Comparison of ENCODE assay signal across 11 cellular contexts in genomic region chr12:22282283-22282682, GRCh38. TPM values are rescaled to one million over a fixed set of nuclear protein-coding genes. Genes with fewer than 3 reads are reported as not detected.
A peak's percentile ranks its signal among the peaks of the same experiment; 100 is the strongest.
DNase-seq lines count a peak whose midpoint lies in the region; ATAC-seq and TF ChIP-seq lines count a peak whose summit lies in the region.
"Had no signal": no experiment of that assay in that cellular context is flagged by ENCODE, and none has a peak within 500 bp of the region (broad histone marks: within the 10 kb centered on the region; RNA-seq: fewer than 3 reads in every experiment).

No MANE protein-coding gene starts in this region.

- H3K9me3 Mint-ChIP-seq in naive thymus-derived CD4-positive, alpha-beta T cell = peaks cover 0 to 2% (median 0%) of the 10 kb centered on the region in 11 donors

- H3K27ac ChIP-seq in mammary epithelial cell (ENCODE audit: insufficient read depth, low read depth, low read length) = peak overlapping the region; percentile 93
- peak overlapping the region in 4 of 5 donors; percentile 11 to 65 (median 56) for H3K27ac ChIP-seq in stomach
- no peak overlapping the region for H3K27ac ChIP-seq in naive thymus-derived CD4-positive, alpha-beta T cell (ENCODE audit: low read depth, low read length)

- H3K36me3 Mint-ChIP-seq in naive thymus-derived CD4-positive, alpha-beta T cell = peaks cover 0 to 3% (median 0%) of the 10 kb centered on the region in 5 donors

- no peak for TF ChIP-seq EP300 in stomach (IDR thresholded peaks at IDR 0.05)

- no peak overlapping the region for H3K4me3 ChIP-seq in mammary epithelial cell (replicated peaks in 1 of 3; ENCODE audit: insufficient read depth in 1 of 3, low read depth in 2 of 3, low read length in 3 of 3)
- H3K4me3 ChIP-seq in stomach = no peak overlapping the region
- H3K4me3 ChIP-seq in naive thymus-derived CD4-positive, alpha-beta T cell (ENCODE audit: low read length) = no peak overlapping the region

- CTCF ChIA-PET in mammary epithelial cell (lab: Charles Lee; ENCODE audit: low non-redundant PET) = no interaction called here
- CTCF ChIA-PET in naive thymus-derived CD4-positive, alpha-beta T cell (lab: Charles Lee) = interaction anchor here (0.6 kb wide), 1 partner anchor 21 kb away, joined by 5 read pairs; no protein-coding TSS in a partner anchor

- peak overlapping the region; percentile 30 for H3K9ac ChIP-seq in mammary epithelial cell (ENCODE audit: insufficient read depth, low read length)

- in situ Hi-C loops in mammary epithelial cell (cut with MboI; ENCODE audit: low sequenced_read_pairs in 2 of 2) = no loop called here

- DNase-seq in HCEC 1CT (peak; percentile 84), mammary epithelial cell (peak; percentile 65), hepatic stellate cell (ENCODE audit: low spot score) (peak; percentile 14), stomach (no peak), NCI-H526 (lab: John Stamatoyannopoulos, UW) (no peak)
- DNase-seq in naive thymus-derived CD4-positive, alpha-beta T cell = no peak
- DNase-seq in activated effector memory CD4-positive, alpha-beta T cell treated with anti-CD3 and anti-CD28 coated beads, Interleukin-2, amount 50 U/mL, for 16 hours = no peak
- DNase-seq: activated naive CD8-positive, alpha-beta T cell treated with anti-CD3 and anti-CD28 coated beads, Interleukin-2, amount 10 ng/mL, durations not matched to agents 7 days and 5 days; NCI-H69; substantia nigra had no signal

- dilution Hi-C loops in mammary epithelial cell (cut with HindIII; ENCODE audit: low sequenced_read_pairs) = no loop called here

- peak overlapping the region; percentile 25 for H3K4me2 ChIP-seq in mammary epithelial cell (ENCODE audit: insufficient read depth, low read depth, low read length)

- TF ChIP-seq CTCF in mammary epithelial cell (conservative IDR thresholded peaks at IDR 0.05 in 1 of 2, IDR thresholded peaks at IDR 0.05 in 1 of 2; ENCODE audit: extremely low read depth in 1 of 2, insufficient read depth in 1 of 2, low read depth in 1 of 2, low read length in 2 of 2) (no peak), stomach (IDR thresholded peaks at IDR 0.05) (no peak)

- no peaks in the 10 kb centered on the region for H3K36me3 ChIP-seq in mammary epithelial cell (ENCODE audit: insufficient read depth, low read length)
- H3K36me3 ChIP-seq in stomach = no peaks in the 10 kb centered on the region
- H3K36me3 ChIP-seq in naive thymus-derived CD4-positive, alpha-beta T cell (ENCODE audit: control insufficient read depth in 2 of 3, insufficient read depth in 3 of 3, low read length in 3 of 3) = peaks cover 0 to 4% (median 0%) of the 10 kb centered on the region in 3 experiments

- no peak overlapping the region for H3K27ac Mint-ChIP-seq in naive thymus-derived CD4-positive, alpha-beta T cell
- H3K27ac Mint-ChIP-seq: activated naive CD8-positive, alpha-beta T cell treated with anti-CD3 and anti-CD28 coated beads, Interleukin-2, amount 10 ng/mL, durations not matched to agents 7 days and 5 days had no signal

- intact Hi-C loops in mammary epithelial cell (cut with micrococcal nuclease) = no loop called here
- intact Hi-C loops in stomach (cut with DNase I; ENCODE audit: low total_unique reads) = no loop called here
- intact Hi-C loops in naive thymus-derived CD4-positive, alpha-beta T cell (cut with micrococcal nuclease) = no loop called here

- H3K4me1 ChIP-seq in mammary epithelial cell (ENCODE audit: insufficient read depth, low read length) (peaks cover 29% of the 10 kb centered on the region), stomach (peaks cover 0 to 8% (median 1%) of the 10 kb centered on the region in 4 donors)
- H3K4me1 ChIP-seq in naive thymus-derived CD4-positive, alpha-beta T cell (ENCODE audit: control insufficient read depth in 2 of 2, insufficient read depth in 2 of 2, low read length in 2 of 2) = peaks cover 0 to 1% of the 10 kb centered on the region in 2 donors

- no peak overlapping the region for H3K4me3 Mint-ChIP-seq in naive thymus-derived CD4-positive, alpha-beta T cell
- H3K4me3 Mint-ChIP-seq: activated naive CD8-positive, alpha-beta T cell treated with anti-CD3 and anti-CD28 coated beads, Interleukin-2, amount 10 ng/mL, durations not matched to agents 7 days and 5 days had no signal

- WGBS in mammary epithelial cell (ENCODE audit: low coverage, missing lambda C conversion rate) = 41% methylated on average over 6 of the region's 6 CpGs
- 56 to 80% (median 73%) methylated on average over 6 of the region's 6 CpGs for WGBS in stomach, 5 donors

- BruUV-seq in mammary epithelial cell (replicated peaks; lab: Mats Ljungman, UMichigan) = no TSS peak

- peak overlapping the region; percentile 61 for H2AFZ ChIP-seq in mammary epithelial cell (ENCODE audit: low read depth, low read length)

- no peaks in the 10 kb centered on the region for H3K9me3 ChIP-seq in mammary epithelial cell (replicated peaks; ENCODE audit: insufficient read depth, low read length)
- H3K9me3 ChIP-seq in stomach = no peaks in the 10 kb centered on the region
- H3K9me3 ChIP-seq in naive thymus-derived CD4-positive, alpha-beta T cell (ENCODE audit: control insufficient read depth in 2 of 3, low read length in 3 of 3) = no peaks in the 10 kb centered on the region

- POLR2A ChIA-PET in naive thymus-derived CD4-positive, alpha-beta T cell (lab: Charles Lee) = no interaction called here

- no peaks in the 10 kb centered on the region for H4K20me1 ChIP-seq in mammary epithelial cell (ENCODE audit: insufficient read depth, low read length)

- no peak for TF ChIP-seq POLR2A in stomach (IDR thresholded peaks at IDR 0.05)

- H3K27me3 Mint-ChIP-seq in naive thymus-derived CD4-positive, alpha-beta T cell = peaks cover 0 to 9% (median 0%) of the 10 kb centered on the region in 5 donors

- no peaks in the 10 kb centered on the region for H3K79me2 ChIP-seq in mammary epithelial cell (ENCODE audit: insufficient read depth, low read length)

- peaks cover 0 to 7% (median 4%) of the 10 kb centered on the region in 7 donors for H3K4me1 Mint-ChIP-seq in naive thymus-derived CD4-positive, alpha-beta T cell
- H3K4me1 Mint-ChIP-seq: activated naive CD8-positive, alpha-beta T cell treated with anti-CD3 and anti-CD28 coated beads, Interleukin-2, amount 10 ng/mL, durations not matched to agents 7 days and 5 days had no signal

- no peak for ATAC-seq in GM19463 (IDR thresholded peaks at IDR 0.05; ENCODE audit: unreplicated experiment)
- no peak for ATAC-seq in naive thymus-derived CD4-positive, alpha-beta T cell

- no peaks in the 10 kb centered on the region for H3K27me3 ChIP-seq in mammary epithelial cell (ENCODE audit: insufficient read depth, low read length)
- H3K27me3 ChIP-seq in stomach = no peaks in the 10 kb centered on the region
- H3K27me3 ChIP-seq in naive thymus-derived CD4-positive, alpha-beta T cell (ENCODE audit: control insufficient read depth in 2 of 2, insufficient read depth in 2 of 2, low read length in 2 of 2) = no peaks in the 10 kb centered on the region

RNA-seq across cellular contexts. Expression of gene ST8SIA1, which starts 52.2 kb away (rescaled TPM):
- total RNA-seq in mammary epithelial cell (under 1 TPM; 0.50 to 0.87 TPM), stomach (1 to 10 TPM in 4 of 5 donors, under 1 TPM in 1; 0.29 to 5.0 (median 1.8) TPM)
- polyA plus RNA-seq in mammary epithelial cell (0.70 TPM), stomach (1 to 10 TPM; 2.0 to 2.6 (median 2.4) TPM)
- polyA minus RNA-seq in mammary epithelial cell = 5.9 TPM
- 1 to 10 TPM in 4 of 5 experiments, under 1 TPM in 1; 0.53 to 6.0 (median 4.0) TPM for total RNA-seq in naive thymus-derived CD4-positive, alpha-beta T cell
- polyA plus RNA-seq in naive thymus-derived CD4-positive, alpha-beta T cell = under 1 TPM in 1 of 2 donors, not detected in 1; 0.51 TPM

Comparison
In these comparisons a context has a peak if more than half of its experiments do, and no peak if none do; other contexts are left out.
1. DNase-seq: peak in HCEC 1CT (single experiment), mammary epithelial cell (single experiment) and hepatic stellate cell (single experiment); none in stomach (single experiment), naive thymus-derived CD4-positive, alpha-beta T cell (0 of 9), activated effector memory CD4-positive, alpha-beta T cell treated with anti-CD3 and anti-CD28 coated beads, Interleukin-2, amount 50 U/mL, for 16 hours (single experiment) and NCI-H526 (0 of 2).